25 cellular contexts compared by ENCODE assay signal in the genomic region with DNA sequence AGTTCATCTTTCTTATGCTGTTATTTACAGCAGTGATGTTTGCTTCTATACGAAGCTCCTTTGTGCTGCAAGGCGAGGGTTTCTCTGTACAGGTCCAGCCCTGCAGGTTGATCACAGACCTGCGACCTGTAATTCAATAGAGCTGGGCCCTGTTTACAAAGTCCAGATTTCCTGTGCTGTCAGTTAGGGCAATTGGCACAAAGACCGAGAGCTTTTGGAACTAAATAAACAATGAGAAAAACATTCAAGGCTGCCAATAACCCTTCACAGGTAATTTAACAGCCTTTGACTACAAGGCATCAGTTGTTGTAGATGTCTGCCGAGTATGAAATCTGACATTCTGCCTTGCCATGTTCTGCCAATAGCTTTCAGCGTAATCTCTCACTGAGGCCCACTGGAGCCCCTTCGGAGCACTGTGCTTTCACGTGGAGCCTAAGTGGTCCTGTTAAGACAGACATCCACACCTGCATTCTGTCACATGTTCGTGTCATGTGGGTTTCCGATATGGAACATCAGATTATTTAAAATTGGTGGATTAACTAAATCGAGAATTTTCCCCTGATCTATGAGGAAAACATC.
DNase-seq lines count a peak whose midpoint lies in the region; ATAC-seq and TF ChIP-seq lines count a peak whose summit lies in the region.
"Had no signal": no experiment of that assay in that cellular context is flagged by ENCODE, and none has a peak within 500 bp of the region (broad histone marks: within the 10 kb centered on the region; RNA-seq: fewer than 3 reads in every experiment).

No MANE protein-coding gene starts in this region.

- intact Hi-C loops in left colon (cut with DNase I, micrococcal nuclease) (no loop called here), PC-3 (cut with micrococcal nuclease) (no loop called here)

- H3K4me3 ChIP-seq in BE2C (ENCODE audit: low read depth, low read length) (no peak overlapping the region), PC-3 (ENCODE audit: low read length) (no peak overlapping the region)
- H3K4me3 ChIP-seq: hepatocyte, lower lobe of right lung, smooth muscle cell, transverse colon had no signal

- POLR2A ChIA-PET in PC-3 (lab: Charles Lee; ENCODE audit: unreplicated experiment): no interaction called here

- CTCF ChIA-PET in PC-3 (lab: Charles Lee): no interaction called here

- H3K4me2 ChIP-seq in PC-3 (ENCODE audit: low read length): no peak overlapping the region
- H3K4me2 ChIP-seq: hepatocyte, smooth muscle cell had no signal

- H2AFZ ChIP-seq in PC-3 (ENCODE audit: low read length): no peak overlapping the region
- H2AFZ ChIP-seq: hepatocyte had no signal

- H3K9me3 ChIP-seq in BE2C: no peaks in the 10 kb centered on the region
- no peaks in the 10 kb centered on the region for H3K9me3 ChIP-seq in PC-3 (ENCODE audit: low read length)
- H3K9me3 ChIP-seq: lower lobe of right lung, transverse colon had no signal

- no peaks in the 10 kb centered on the region for H3K9me2 ChIP-seq in PC-3 (replicated peaks; ENCODE audit: low read length)

- DNase-seq in BE2C (peak; percentile 54), NCI-H146 treated with DMSO at 0.1 percent for 48 hours (lab: John Stamatoyannopoulos, UW; ENCODE audit: unreplicated experiment) (peak; percentile 31), NCI-H510A treated with DMSO at 0.1 percent for 48 hours (lab: John Stamatoyannopoulos, UW) (peak; percentile 92), left colon (no peak), RKO (ENCODE audit: low spot score) (no peak), SW480 (ENCODE audit: low spot score) (no peak), PC-3 (no peak), RPMI8226 (no peak)
- DNase-seq: 8988T; activated B cell treated with CpG ODN at 0.5 μM for 24 hours; activated CD8-positive, alpha-beta T cell treated with anti-CD3 and anti-CD28 coated beads, Interleukin-2, amount 10 ng/mL, durations not matched to agents 7 days and 5 days; activated naive CD4-positive, alpha-beta T cell; activated T-cell treated with anti-CD3 and anti-CD28 coated beads, Interleukin-2, amount 50 U/mL, for 24 hours; central memory CD4-positive, alpha-beta T cell; erythroblast; foreskin melanocyte; HFFc6; lower lobe of right lung; NCI-H187; stimulated activated CD4-positive, alpha-beta T cell treated with anti-CD3 and anti-CD28 coated beads, Interleukin-2, amount 100 ng/mL, for 48 hours; stimulated activated naive CD8-positive, alpha-beta T cell treated with anti-CD3 and anti-CD28 coated beads, Interleukin-15, amount 100 ng/mL, for 72 hours; transverse colon had no signal

- H3K27me3 ChIP-seq in BE2C (no peaks in the 10 kb centered on the region), PC-3 (ENCODE audit: low read length) (no peaks in the 10 kb centered on the region)
- H3K27me3 ChIP-seq: hepatocyte, transverse colon had no signal

- H3K9ac ChIP-seq in PC-3 (ENCODE audit: low read length): no peak overlapping the region

- H3K36me3 ChIP-seq in BE2C (no peaks in the 10 kb centered on the region), PC-3 (ENCODE audit: low read depth, low read length) (no peaks in the 10 kb centered on the region)
- H3K36me3 ChIP-seq: lower lobe of right lung, transverse colon had no signal

- ATAC-seq in left colon: peak; percentile 89
- no peak for ATAC-seq in PC-3
- ATAC-seq: activated CD8-positive, alpha-beta T cell treated with anti-CD3 and anti-CD28 coated beads, Interleukin-2, amount 10 ng/mL, durations not matched to agents 7 days and 5 days; lower lobe of right lung; stimulated activated naive CD8-positive, alpha-beta T cell treated with anti-CD3 and anti-CD28 coated beads, Interleukin-15, amount 100 ng/mL, for 72 hours had no signal

- peaks cover 3% of the 10 kb centered on the region for H3K4me1 ChIP-seq in BE2C
- no peaks in the 10 kb centered on the region for H3K4me1 ChIP-seq in PC-3 (ENCODE audit: insufficient read depth, low read length)
- H3K4me1 ChIP-seq: lower lobe of right lung had no signal

- TF ChIP-seq CTCF in BE2C (IDR thresholded peaks at IDR 0.05; ENCODE audit: low read depth, low read length) (no peak), PC-3 (conservative IDR thresholded peaks at IDR 0.05; ENCODE audit: low read depth, low read length) (no peak)

- no peak overlapping the region for H3K27ac ChIP-seq in PC-3 (ENCODE audit: low read length)
- H3K27ac ChIP-seq: hepatocyte, HL-60, lower lobe of right lung had no signal

- H3F3A ChIP-seq in PC-3 (ENCODE audit: low read length, unreplicated experiment): no peaks in the 10 kb centered on the region

- no TSS peak for BruUV-seq in PC-3 (replicated peaks; lab: Mats Ljungman, UMichigan)

- no peaks in the 10 kb centered on the region for H3K79me2 ChIP-seq in PC-3 (ENCODE audit: low read length)
- H3K79me2 ChIP-seq: hepatocyte had no signal

- H4K20me1 ChIP-seq in PC-3 (ENCODE audit: low read length): no peaks in the 10 kb centered on the region

Comparison
In these comparisons a context has a peak if more than half of its experiments do, and no peak if none do; other contexts are left out.
1. DNase-seq: peak in BE2C (single experiment), NCI-H146 treated with DMSO at 0.1 percent for 48 hours (single experiment) and NCI-H510A treated with DMSO at 0.1 percent for 48 hours (single experiment); none in left colon (0 of 2), RKO (single experiment), SW480 (single experiment), PC-3 (single experiment) and RPMI8226 (single experiment).